In genomic region chr14:68979021-68979721, GRCh38 we compare ENCODE assay signal across 1 cellular context.
TF ChIP-seq lines count a peak whose summit lies in the region.

Gene ACTN1 (minus strand): TSS chr14:68979302. CDS start chr14:68979056, 246 bp downstream.

TF ChIP-seq in HepG2, 621 proteins besides CTCF, POLR2A, EP300 and RAD21 (continued from another document and continues in another):
- TF ChIP-seq SKIL (CRISPR knock-in tag; IDR thresholded peaks at IDR 0.05; ENCODE audit: borderline replicate concordance): no peak
- TF ChIP-seq ARNTL (CRISPR knock-in tag; IDR thresholded peaks at IDR 0.05): no peak
- TF ChIP-seq ZNF770 (CRISPR knock-in tag; IDR thresholded peaks at IDR 0.05): no peak
- TF ChIP-seq ELF1 (CRISPR knock-in tag; IDR thresholded peaks at IDR 0.05): no peak
- TF ChIP-seq MAF1 (CRISPR knock-in tag; IDR thresholded peaks at IDR 0.05; ENCODE audit: borderline replicate concordance): no peak
- no peak for TF ChIP-seq ZNF674 (CRISPR knock-in tag; IDR thresholded peaks at IDR 0.05; ENCODE audit: low read depth)
- TF ChIP-seq ZNF672 (CRISPR knock-in tag; IDR thresholded peaks at IDR 0.05): no peak
- no peak for TF ChIP-seq ZNF17 (CRISPR knock-in tag; IDR thresholded peaks at IDR 0.05)
- TF ChIP-seq E2F5 (CRISPR knock-in tag; conservative IDR thresholded peaks at IDR 0.05): no peak
- TF ChIP-seq HES4 (CRISPR knock-in tag; IDR thresholded peaks at IDR 0.05; ENCODE audit: borderline replicate concordance): no peak
- no peak for TF ChIP-seq NKX3-1 (CRISPR knock-in tag; IDR thresholded peaks at IDR 0.05)
- TF ChIP-seq ZBTB26 (CRISPR knock-in tag; IDR thresholded peaks at IDR 0.05; ENCODE audit: borderline replicate concordance): no peak
- TF ChIP-seq MYNN (CRISPR knock-in tag; IDR thresholded peaks at IDR 0.05; ENCODE audit: low read depth): no peak
- TF ChIP-seq CC2D1A (CRISPR knock-in tag; IDR thresholded peaks at IDR 0.05): no peak
- TF ChIP-seq ATF2 (CRISPR knock-in tag; IDR thresholded peaks at IDR 0.05): peak; percentile 20; the same call in 1 of the 2 replicates
- TF ChIP-seq TFDP1 (CRISPR knock-in tag; IDR thresholded peaks at IDR 0.05; ENCODE audit: borderline replicate concordance): peak; percentile 60; the same call in 1 of the 2 replicates
- TF ChIP-seq ZNF275 (CRISPR knock-in tag; IDR thresholded peaks at IDR 0.05; ENCODE audit: borderline replicate concordance): no peak
- TF ChIP-seq ETV5 (CRISPR knock-in tag; IDR thresholded peaks at IDR 0.05; ENCODE audit: borderline replicate concordance): no peak
- TF ChIP-seq KAT8 (CRISPR knock-in tag; IDR thresholded peaks at IDR 0.05): 0 out of 2 replicates have a peak, but pooled peaks have one; percentile 33
- TF ChIP-seq ZNF225 (CRISPR knock-in tag; IDR thresholded peaks at IDR 0.05): no peak
- no peak for TF ChIP-seq ZNF143 (CRISPR knock-in tag; IDR thresholded peaks at IDR 0.05)
- TF ChIP-seq ATRX (CRISPR knock-in tag; IDR thresholded peaks at IDR 0.05; ENCODE audit: borderline replicate concordance): no peak
- no peak for TF ChIP-seq NFIC (IDR thresholded peaks at IDR 0.05; ENCODE audit: low read length)
- TF ChIP-seq ZNF331 (CRISPR knock-in tag; IDR thresholded peaks at IDR 0.05): no peak
- peak; percentile 29 for TF ChIP-seq ASH2L (IDR thresholded peaks at IDR 0.05; ENCODE audit: insufficient read length, low read depth, low read length)
- TF ChIP-seq ZNF274 (CRISPR knock-in tag; IDR thresholded peaks at IDR 0.05): no peak
- no peak; the same call in 1 of the 2 replicates for TF ChIP-seq FOSL2 (CRISPR knock-in tag; IDR thresholded peaks at IDR 0.05)
- TF ChIP-seq SRSF9 (IDR thresholded peaks at IDR 0.05; ENCODE audit: borderline replicate concordance, insufficient read depth, low read depth, low read length, poor library complexity, severe bottlenecking): no peak
- no peak for TF ChIP-seq KDM6A (CRISPR knock-in tag; IDR thresholded peaks at IDR 0.05; ENCODE audit: low read depth)
- no peak for TF ChIP-seq ZMAT3 (CRISPR knock-in tag; conservative IDR thresholded peaks at IDR 0.05)
- no peak for TF ChIP-seq NR2C2 (CRISPR knock-in tag; IDR thresholded peaks at IDR 0.05; ENCODE audit: borderline replicate concordance)
- peak; percentile 83 for TF ChIP-seq ZNF431 (CRISPR knock-in tag; IDR thresholded peaks at IDR 0.05; ENCODE audit: borderline replicate concordance, low read depth)
- TF ChIP-seq IRX3 (CRISPR knock-in tag; IDR thresholded peaks at IDR 0.05; ENCODE audit: borderline replicate concordance, low read depth): no peak
- TF ChIP-seq ZNF652 (CRISPR knock-in tag; IDR thresholded peaks at IDR 0.05; ENCODE audit: borderline replicate concordance, low read depth): no peak
- TF ChIP-seq NCOA2 (CRISPR knock-in tag; IDR thresholded peaks at IDR 0.05): no peak
- no peak for TF ChIP-seq ZSCAN25 (CRISPR knock-in tag; IDR thresholded peaks at IDR 0.05)
- no peak for TF ChIP-seq SOX5 (CRISPR knock-in tag; IDR thresholded peaks at IDR 0.05; ENCODE audit: borderline replicate concordance)
- TF ChIP-seq STAG1 (CRISPR knock-in tag; IDR thresholded peaks at IDR 0.05): no peak
- TF ChIP-seq ZNF724P (CRISPR knock-in tag; IDR thresholded peaks at IDR 0.05; ENCODE audit: borderline replicate concordance): 0 out of 2 replicates have a peak, but pooled peaks have one; percentile 42
- TF ChIP-seq NONO (IDR thresholded peaks at IDR 0.05): no peak
- TF ChIP-seq NONO (CRISPR knock-in tag; conservative IDR thresholded peaks at IDR 0.05): peak; percentile 83
- no peak for TF ChIP-seq ZNF367 (CRISPR knock-in tag; IDR thresholded peaks at IDR 0.05; ENCODE audit: borderline replicate concordance)
- TF ChIP-seq TFAP4 (IDR thresholded peaks at IDR 0.05; ENCODE audit: borderline replicate concordance, low read depth): no peak; the same call in 1 of the 2 replicates
- no peak for TF ChIP-seq RAD51 (IDR thresholded peaks at IDR 0.05; ENCODE audit: borderline replicate concordance)
- TF ChIP-seq KDM1A (CRISPR knock-in tag; IDR thresholded peaks at IDR 0.05): no peak
- TF ChIP-seq MTA1 (CRISPR knock-in tag; IDR thresholded peaks at IDR 0.05; ENCODE audit: borderline replicate concordance): no peak
- TF ChIP-seq ZNF230 (CRISPR knock-in tag; IDR thresholded peaks at IDR 0.05): no peak
- no peak for TF ChIP-seq ZNF205 (CRISPR knock-in tag; IDR thresholded peaks at IDR 0.05)
- TF ChIP-seq ZNF333 (CRISPR knock-in tag; IDR thresholded peaks at IDR 0.05; ENCODE audit: borderline replicate concordance): peak; percentile 68; the same call in 1 of the 2 replicates
- TF ChIP-seq ZNF576 (CRISPR knock-in tag; IDR thresholded peaks at IDR 0.05): peak; percentile 42; the same call in 1 of the 2 replicates
- TF ChIP-seq PAF1 (CRISPR knock-in tag; IDR thresholded peaks at IDR 0.05): no peak
- no peak for TF ChIP-seq SNAPC5 (CRISPR knock-in tag; IDR thresholded peaks at IDR 0.05; ENCODE audit: borderline replicate concordance)
- TF ChIP-seq HMG20B (CRISPR knock-in tag; conservative IDR thresholded peaks at IDR 0.05): no peak
- no peak for TF ChIP-seq CENPX (CRISPR knock-in tag; IDR thresholded peaks at IDR 0.05)
- TF ChIP-seq MED1 (CRISPR knock-in tag; IDR thresholded peaks at IDR 0.05): no peak; the same call in 1 of the 2 replicates
- TF ChIP-seq NAIF1 (CRISPR knock-in tag; IDR thresholded peaks at IDR 0.05; ENCODE audit: borderline replicate concordance): no peak
- 0 out of 2 replicates have a peak, but pooled peaks have one; percentile 61 for TF ChIP-seq HOXA9 (CRISPR knock-in tag; IDR thresholded peaks at IDR 0.05; ENCODE audit: borderline replicate concordance)
- TF ChIP-seq NCOA5 (CRISPR knock-in tag; IDR thresholded peaks at IDR 0.05): no peak
- peak; percentile 84 for TF ChIP-seq ZNF687 (CRISPR knock-in tag; IDR thresholded peaks at IDR 0.05)
- TF ChIP-seq CENPT (CRISPR knock-in tag; IDR thresholded peaks at IDR 0.05; ENCODE audit: low read depth): no peak; the same call in 1 of the 2 replicates
